In genomic region chr1:11273595-11274234, GRCh38 we compare ENCODE assay signal across 2 cellular contexts.
TF ChIP-seq lines count a peak whose summit lies in the region.

No MANE protein-coding gene starts in this region.

TF ChIP-seq in K562, 482 proteins besides CTCF, POLR2A, EP300 and RAD21 (continued from another document and continues in another):
- TF ChIP-seq SFPQ (IDR thresholded peaks at IDR 0.05; ENCODE audit: low read depth, low read length) = no peak
- no peak for TF ChIP-seq SMARCA4 (IDR thresholded peaks at IDR 0.05)
- TF ChIP-seq FOXA3 (CRISPR knock-in tag; conservative IDR thresholded peaks at IDR 0.05 in 1 of 2, IDR thresholded peaks at IDR 0.05 in 1 of 2) = no peak
- no peak for TF ChIP-seq SMAD1 (IDR thresholded peaks at IDR 0.05; ENCODE audit: low read depth, low read length, partially characterized antibody)
- no peak for TF ChIP-seq FUS (optimal IDR thresholded peaks at IDR 0.05; ENCODE audit: low read depth, low read length)
- TF ChIP-seq STAT6 (CRISPR knock-in tag; IDR thresholded peaks at IDR 0.05) = no peak
- TF ChIP-seq SREBF2 (CRISPR knock-in tag; IDR thresholded peaks at IDR 0.05) = no peak
- TF ChIP-seq, protein P1, sequence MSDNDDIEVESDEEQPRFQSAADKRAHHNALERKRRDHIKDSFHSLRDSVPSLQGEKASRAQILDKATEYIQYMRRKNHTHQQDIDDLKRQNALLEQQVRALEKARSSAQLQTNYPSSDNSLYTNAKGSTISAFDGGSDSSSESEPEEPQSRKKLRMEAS (CRISPR knock-in tag; IDR thresholded peaks at IDR 0.05) = peak; percentile 87
- no peak for TF ChIP-seq PTRF (tag; IDR thresholded peaks at IDR 0.05)
- TF ChIP-seq PKNOX1 (IDR thresholded peaks at IDR 0.05) = no peak
- TF ChIP-seq MCM7 (IDR thresholded peaks at IDR 0.05) = no peak
- TF ChIP-seq CCAR2 (IDR thresholded peaks at IDR 0.05; ENCODE audit: low read depth, low read length) = no peak
- no peak for TF ChIP-seq NFE2 (IDR thresholded peaks at IDR 0.05; ENCODE audit: low read depth)
- no peak for TF ChIP-seq RBM14 (IDR thresholded peaks at IDR 0.05; ENCODE audit: borderline replicate concordance, insufficient read depth, low read depth, low read length)
- TF ChIP-seq GMEB1 (CRISPR knock-in tag; IDR thresholded peaks at IDR 0.05) = 0 out of 2 replicates have a peak, but pooled peaks have one; percentile 2
- TF ChIP-seq, protein P2, sequence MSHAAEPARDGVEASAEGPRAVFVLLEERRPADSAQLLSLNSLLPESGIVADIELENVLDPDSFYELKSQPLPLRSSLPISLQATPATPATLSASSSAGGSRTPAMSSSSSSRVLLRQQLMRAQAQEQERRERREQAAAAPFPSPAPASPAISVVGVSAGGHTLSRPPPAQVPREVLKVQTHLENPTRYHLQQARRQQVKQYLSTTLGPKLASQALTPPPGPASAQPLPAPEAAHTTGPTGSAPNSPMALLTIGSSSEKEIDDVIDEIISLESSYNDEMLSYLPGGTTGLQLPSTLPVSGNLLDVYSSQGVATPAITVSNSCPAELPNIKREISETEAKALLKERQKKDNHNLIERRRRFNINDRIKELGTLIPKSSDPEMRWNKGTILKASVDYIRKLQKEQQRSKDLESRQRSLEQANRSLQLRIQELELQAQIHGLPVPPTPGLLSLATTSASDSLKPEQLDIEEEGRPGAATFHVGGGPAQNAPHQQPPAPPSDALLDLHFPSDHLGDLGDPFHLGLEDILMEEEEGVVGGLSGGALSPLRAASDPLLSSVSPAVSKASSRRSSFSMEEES (CRISPR knock-in tag; IDR thresholded peaks at IDR 0.05) = no peak
- TF ChIP-seq CXXC5 (CRISPR knock-in tag; IDR thresholded peaks at IDR 0.05) = no peak

TF ChIP-seq in HepG2, 621 proteins besides CTCF, POLR2A, EP300 and RAD21 (continued from another document):
- TF ChIP-seq, protein P3, sequence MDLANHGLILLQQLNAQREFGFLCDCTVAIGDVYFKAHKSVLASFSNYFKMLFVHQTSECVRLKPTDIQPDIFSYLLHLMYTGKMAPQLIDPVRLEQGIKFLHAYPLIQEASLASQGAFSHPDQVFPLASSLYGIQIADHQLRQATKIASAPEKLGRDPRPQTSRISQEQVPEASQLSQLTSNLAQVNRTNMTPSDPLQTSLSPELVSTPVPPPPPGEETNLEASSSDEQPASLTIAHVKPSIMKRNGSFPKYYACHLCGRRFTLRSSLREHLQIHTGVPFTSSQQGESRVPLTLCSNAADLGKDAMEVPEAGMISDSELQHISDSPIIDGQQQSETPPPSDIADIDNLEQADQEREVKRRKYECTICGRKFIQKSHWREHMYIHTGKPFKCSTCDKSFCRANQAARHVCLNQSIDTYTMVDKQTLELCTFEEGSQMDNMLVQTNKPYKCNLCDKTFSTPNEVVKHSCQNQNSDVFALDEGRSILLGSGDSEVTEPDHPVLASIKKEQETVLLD (CRISPR knock-in tag; IDR thresholded peaks at IDR 0.05; ENCODE audit: low read depth) = 0 out of 2 replicates have a peak, but pooled peaks have one; percentile 11
- TF ChIP-seq ZFP37 (CRISPR knock-in tag; IDR thresholded peaks at IDR 0.05; ENCODE audit: borderline replicate concordance) (no peak), WIZ (CRISPR knock-in tag; IDR thresholded peaks at IDR 0.05) (0 out of 2 replicates have a peak, but pooled peaks have one; percentile 4), MXD4 (CRISPR knock-in tag; IDR thresholded peaks at IDR 0.05) (peak; percentile 16; the same call in 1 of the 2 replicates), ZNF441 (CRISPR knock-in tag; IDR thresholded peaks at IDR 0.05; ENCODE audit: borderline replicate concordance) (no peak), BRCA1 (CRISPR knock-in tag; IDR thresholded peaks at IDR 0.05) (no peak; the same call in 1 of the 2 replicates), CREB3 (CRISPR knock-in tag; IDR thresholded peaks at IDR 0.05) (0 out of 2 replicates have a peak, but pooled peaks have one; percentile 75), ATF4 (CRISPR knock-in tag; IDR thresholded peaks at IDR 0.05) (no peak), HIVEP1 (CRISPR knock-in tag; IDR thresholded peaks at IDR 0.05) (0 out of 2 replicates have a peak, but pooled peaks have one; percentile 54), HES4 (CRISPR knock-in tag; IDR thresholded peaks at IDR 0.05; ENCODE audit: borderline replicate concordance) (0 out of 2 replicates have a peak, but pooled peaks have one; percentile 68), UBTF (CRISPR knock-in tag; IDR thresholded peaks at IDR 0.05) (peak; percentile 64), ZHX2 (IDR thresholded peaks at IDR 0.05; ENCODE audit: low read depth) (no peak), ZHX2 (CRISPR knock-in tag; IDR thresholded peaks at IDR 0.05; ENCODE audit: borderline replicate concordance) (peak; percentile 41; the same call in 1 of the 2 replicates), MEIS2 (CRISPR knock-in tag; IDR thresholded peaks at IDR 0.05) (no peak), ZNF292 (CRISPR knock-in tag; IDR thresholded peaks at IDR 0.05; ENCODE audit: borderline replicate concordance, low read depth) (0 out of 2 replicates have a peak, but pooled peaks have one; percentile 5), TBX3 (IDR thresholded peaks at IDR 0.05; ENCODE audit: borderline replicate concordance) (no peak), HNF4G (IDR thresholded peaks at IDR 0.05; ENCODE audit: borderline replicate concordance, low read depth, low read length) (no peak), HNF4G (CRISPR knock-in tag; IDR thresholded peaks at IDR 0.05; ENCODE audit: borderline replicate concordance, low read depth) (no peak), YEATS4 (CRISPR knock-in tag; IDR thresholded peaks at IDR 0.05; ENCODE audit: borderline replicate concordance) (peak; percentile 23; the same call in 1 of the 2 replicates), HBP1 (CRISPR knock-in tag; IDR thresholded peaks at IDR 0.05; ENCODE audit: low read depth) (0 out of 2 replicates have a peak, but pooled peaks have one; percentile 7), ZNF563 (CRISPR knock-in tag; IDR thresholded peaks at IDR 0.05) (0 out of 2 replicates have a peak, but pooled peaks have one; percentile 65), CSRNP1 (CRISPR knock-in tag; IDR thresholded peaks at IDR 0.05) (no peak), ZNF232 (CRISPR knock-in tag; IDR thresholded peaks at IDR 0.05; ENCODE audit: borderline replicate concordance) (no peak), PPARG (CRISPR knock-in tag; conservative IDR thresholded peaks at IDR 0.05) (no peak), ZNF234 (CRISPR knock-in tag; conservative IDR thresholded peaks at IDR 0.05) (0 out of 2 replicates have a peak, but pooled peaks have one; percentile 10), NCOR1 (IDR thresholded peaks at IDR 0.05; ENCODE audit: borderline replicate concordance, low read length) (no peak), ZNF772 (CRISPR knock-in tag; IDR thresholded peaks at IDR 0.05) (0 out of 2 replicates have a peak, but pooled peaks have one; percentile 40)
- TF ChIP-seq, protein P4, sequence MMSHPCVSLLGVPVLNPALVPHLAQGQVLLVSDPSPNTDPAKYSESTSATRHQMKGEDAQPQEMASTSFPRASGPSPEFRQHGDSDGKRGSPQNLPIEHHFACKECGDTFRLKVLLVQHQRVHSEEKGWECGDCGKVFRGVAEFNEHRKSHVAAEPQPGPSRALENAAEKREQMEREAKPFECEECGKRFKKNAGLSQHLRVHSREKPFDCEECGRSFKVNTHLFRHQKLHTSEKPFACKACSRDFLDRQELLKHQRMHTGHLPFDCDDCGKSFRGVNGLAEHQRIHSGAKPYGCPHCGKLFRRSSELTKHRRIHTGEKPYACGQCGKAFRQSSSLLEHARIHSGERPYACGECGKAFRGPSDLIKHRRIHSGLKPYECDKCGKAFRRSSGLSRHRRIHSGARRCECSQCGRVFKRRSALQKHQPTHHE (CRISPR knock-in tag; IDR thresholded peaks at IDR 0.05; ENCODE audit: borderline replicate concordance) = 0 out of 2 replicates have a peak, but pooled peaks have one; percentile 28
